9 cellular contexts compared by ENCODE assay signal in genomic region chr1:20472860-20473711, GRCh38. TPM values are rescaled to one million over a fixed set of nuclear protein-coding genes. Genes with fewer than 3 reads are reported as not detected.
DNase-seq lines count a peak whose midpoint lies in the region; ATAC-seq, FAIRE-seq and TF ChIP-seq lines count a peak whose summit lies in the region.
"Had no signal": no experiment of that assay in that cellular context is flagged by ENCODE, and none has a peak within 500 bp of the region (broad histone marks: within the 10 kb centered on the region; RNA-seq: fewer than 3 reads in every experiment).

No MANE protein-coding gene starts in this region.

- ATAC-seq in Right ventricle myocardium superior (ENCODE audit: poor library complexity) (peak; percentile 75), HepG2 (no peak), GM21423 (IDR thresholded peaks at IDR 0.05; ENCODE audit: unreplicated experiment) (no peak)

- H3K36me3 ChIP-seq in HepG2 (replicated peaks in 1 of 2; ENCODE audit: control insufficient read depth in 1 of 2, insufficient read depth in 2 of 2, low read length in 2 of 2), result no peaks in the 10 kb centered on the region
- H3K36me3 ChIP-seq in transverse colon, result no peaks in the 10 kb centered on the region

- H3K4me2 ChIP-seq in HepG2 (ENCODE audit: low read depth, low read length), result 0 out of 2 replicates have a peak overlapping the region, but pooled peaks have one; percentile 7

- peaks cover 2 to 4% of the 10 kb centered on the region in 2 experiments; a peak in 2 of 5 replicates for H3K27me3 ChIP-seq in HepG2 (ENCODE audit: control insufficient read depth in 1 of 2, insufficient read depth in 2 of 2, low read length in 2 of 2)
- peaks cover 7% of the 10 kb centered on the region for H3K27me3 ChIP-seq in transverse colon

- peaks cover 8% of the 10 kb centered on the region for H3K79me2 ChIP-seq in HepG2 (ENCODE audit: insufficient read depth, low read length)

- 79% methylated on average over 16 of the region's 28 CpGs for WGBS in HepG2 (ENCODE audit: low lambda C conversion rate)
- 57 to 100% methylated on average over 2 to 25 of the region's 28 CpGs for WGBS in transverse colon (ENCODE audit: low coverage in 1 of 2), 2 donors

- in situ Hi-C loops in HepG2 (cut with HindIII; ENCODE audit: extremely low pct_ligation_motif_present, low pct_unique_long_range_greater_than_20kb) (no loop called here), transverse colon (cut with MboI; ENCODE audit: low pct_ligation_motif_present in 1 of 4, low pct_unique_long_range_greater_than_20kb in 1 of 4, low sequenced_read_pairs in 3 of 4) (no loop called here)

- DNase-seq in Right ventricle myocardium superior, result peak; percentile 83
- no peak for DNase-seq in cardiac septum (ENCODE audit: low spot score)
- DNase-seq in dermis blood vessel endothelial cell, result peak; percentile 64
- no peak for DNase-seq in HepG2 (ENCODE audit: low spot score)
- peak; percentile 56 for DNase-seq in transverse colon
- DNase-seq in OCI-M1 (lab: John Stamatoyannopoulos, UW), result no peak
- DNase-seq in NK-92 treated with Interleukin-12 subunit alpha and Interleukin-12 subunit beta, amount 100 ng/mL, for 24 hours (lab: John Stamatoyannopoulos, UW), result no peak
- DNase-seq: CD4-positive, alpha-beta memory T cell had no signal

- TF ChIP-seq CTCF in HepG2 (CRISPR knock-in tag; IDR thresholded peaks at IDR 0.05) (no peak), transverse colon (IDR thresholded peaks at IDR 0.05) (no peak)

- intact Hi-C loops in Right ventricle myocardium superior (cut with DNase I) (no loop called here), cardiac septum (cut with DNase I) (no loop called here), HepG2 (cut with micrococcal nuclease; ENCODE audit: unreplicated experiment) (no loop called here), transverse colon (cut with DNase I; ENCODE audit: low total_unique reads) (no loop called here)

- no peak overlapping the region for H3K9ac ChIP-seq in HepG2 (ENCODE audit: insufficient read depth, low read depth, low read length)

- no TSS peak for BruUV-seq in HepG2 (replicated peaks; lab: Mats Ljungman, UMichigan)

- H3K4me1 ChIP-seq in HepG2 (ENCODE audit: insufficient read depth, low read length), result peaks cover 63% of the 10 kb centered on the region
- peaks cover 18 to 56% (median 48%) of the 10 kb centered on the region in 4 donors for H3K4me1 ChIP-seq in transverse colon

- H3K27ac ChIP-seq in HepG2 (ENCODE audit: extremely low read length, insufficient read depth, low read length) (no peak overlapping the region), transverse colon (peak overlapping the region in 3 of 4 donors; percentile 79 to 92 (median 90))

- TF ChIP-seq POLR2A in HepG2 (IDR thresholded peaks at IDR 0.05; ENCODE audit: insufficient read depth in 1 of 2, low read depth in 2 of 2, low read length in 2 of 2) (no peak), transverse colon (IDR thresholded peaks at IDR 0.05) (no peak)

- H2AFZ ChIP-seq in HepG2 (ENCODE audit: low read length), result no peak overlapping the region

- POLR2A ChIA-PET in HepG2 (lab: Yijun Ruan, JAX), result interaction anchor here (1.2 to 2.3 kb wide), 3 partner anchors 8 to 13 kb away, joined by 9 to 11 read pairs (median 11); partner anchors contain the start of gene CAMK2N1

- CTCF ChIA-PET in HepG2 (lab: Yijun Ruan, JAX; ENCODE audit: low intra/inter-chr PET ratio, low total read pairs), result no interaction called here

- H3K9me3 ChIP-seq in HepG2 (ENCODE audit: low read length) (no peaks in the 10 kb centered on the region), transverse colon (no peaks in the 10 kb centered on the region)

- no peak for TF ChIP-seq RAD21 in HepG2 (CRISPR knock-in tag; IDR thresholded peaks at IDR 0.05)

- H4K20me1 ChIP-seq in HepG2 (ENCODE audit: insufficient read depth, low read length), result no peaks in the 10 kb centered on the region

- no peak for FAIRE-seq in HepG2 (lab: Jason Lieb, UNC)

- TF ChIP-seq EP300 in HepG2 (IDR thresholded peaks at IDR 0.05; ENCODE audit: low read depth in 2 of 2, low read length in 2 of 2) (no peak), HepG2 (CRISPR knock-in tag; IDR thresholded peaks at IDR 0.05; ENCODE audit: borderline replicate concordance) (no peak), transverse colon (IDR thresholded peaks at IDR 0.05; ENCODE audit: low read depth) (no peak)

- H3K4me3 ChIP-seq in HepG2 (replicated peaks in 1 of 3; ENCODE audit: insufficient read depth in 1 of 3, low read depth in 2 of 3, low read length in 3 of 3) (no peak overlapping the region), transverse colon (no peak overlapping the region)

TF ChIP-seq in HepG2, 621 proteins besides CTCF, POLR2A, EP300 and RAD21 (continues in another document):
- TF ChIP-seq AGO1 (IDR thresholded peaks at IDR 0.05; ENCODE audit: low read depth, low read length, poor library complexity, severe bottlenecking), result no peak

RNA-seq across cellular contexts. Expression of gene CAMK2N1, which starts 12.9 kb away (rescaled TPM):
- 10.0 TPM for total RNA-seq in Right ventricle myocardium superior
- total RNA-seq in cardiac septum, result 11.7 TPM
- 3.7 and 7.8 TPM in 2 replicates for total RNA-seq in dermis blood vessel endothelial cell
- total RNA-seq in HepG2 (2016; rRNA removed; fragmentation: Illumina TruSeq; extraction: Trizol), result 38.6 and 44.3 TPM in 2 replicates
- 53.6 and 65.2 TPM in 2 replicates for total RNA-seq in HepG2 (2016; cell fraction: cytosol; rRNA removed; fragmentation: Illumina TruSeq; extraction: Trizol; ENCODE audit: low read depth)
- 39.6 and 42.8 TPM in 2 replicates for total RNA-seq in HepG2 (2016; cell fraction: insoluble cytoplasmic fraction; rRNA removed; fragmentation: Illumina TruSeq; extraction: Trizol)
- 110 and 117 TPM in 2 replicates for total RNA-seq in HepG2 (2016; cell fraction: membrane; rRNA removed; fragmentation: Illumina TruSeq; extraction: Trizol)
- total RNA-seq in HepG2 (2016; cell fraction: nucleus; rRNA removed; fragmentation: Illumina TruSeq; extraction: Trizol), result 21.4 and 29.3 TPM in 2 replicates
- 32.7 and 38.0 TPM in 2 replicates for polyA plus RNA-seq in HepG2 (2011; rRNA removed)
- polyA plus RNA-seq in HepG2 (2011; cell fraction: cytosol; rRNA removed), result 27.0 and 40.8 TPM in 2 replicates
- 23.2 and 28.1 TPM in 2 replicates for polyA plus RNA-seq in HepG2 (2011; cell fraction: nucleus; rRNA removed)
- 108 and 112 TPM in 2 replicates for polyA plus RNA-seq in HepG2 (2012)
- polyA plus RNA-seq in HepG2 (2016; cell fraction: cytosol; fragmentation: Illumina TruSeq; extraction: Trizol; ENCODE audit: low read depth), result 238 and 250 TPM in 2 replicates
- 120 and 152 TPM in 2 replicates for polyA plus RNA-seq in HepG2 (2016; cell fraction: insoluble cytoplasmic fraction; fragmentation: Illumina TruSeq; extraction: Trizol; ENCODE audit: low read depth)
- polyA plus RNA-seq in HepG2 (2016; cell fraction: membrane; fragmentation: Illumina TruSeq; extraction: Trizol; ENCODE audit: low read depth), result 340 and 368 TPM in 2 replicates
- polyA plus RNA-seq in HepG2 (2016; cell fraction: nucleus; fragmentation: Illumina TruSeq; extraction: Trizol; ENCODE audit: insufficient read depth, low read depth), result 110 and 112 TPM in 2 replicates
- polyA minus RNA-seq in HepG2 (2011; rRNA and poly(A)+ RNA removed; ENCODE audit: low replicate concordance), result 0.12 and 20.9 TPM in 2 replicates
- 34.7 and 39.2 TPM in 2 replicates for polyA minus RNA-seq in HepG2 (2011; cell fraction: cytosol; rRNA and poly(A)+ RNA removed)
- 19.4 and 21.5 TPM in 2 replicates for polyA minus RNA-seq in HepG2 (2011; cell fraction: nucleus; rRNA and poly(A)+ RNA removed)
- 100 to 1,000 TPM in 1 of 4 donors, 10 to 100 TPM in 3; 74.3 to 126 (median 85.9) TPM for total RNA-seq in transverse colon

RNA-seq across cellular contexts. Expression of gene MUL1, which starts 34.9 kb away (rescaled TPM):
- total RNA-seq in Right ventricle myocardium superior (42.1 TPM), cardiac septum (35.1 TPM), dermis blood vessel endothelial cell (41.0 and 53.6 TPM in 2 replicates), HepG2 (2016; rRNA removed; fragmentation: Illumina TruSeq; extraction: Trizol) (13.5 and 26.5 TPM in 2 replicates), transverse colon (10 to 100 TPM; 21.9 to 53.9 (median 43.9) TPM)
- total RNA-seq in HepG2 (2016; cell fraction: cytosol; rRNA removed; fragmentation: Illumina TruSeq; extraction: Trizol; ENCODE audit: low read depth), result 3.2 TPM in 2 replicates
- 14.3 and 26.3 TPM in 2 replicates for total RNA-seq in HepG2 (2016; cell fraction: insoluble cytoplasmic fraction; rRNA removed; fragmentation: Illumina TruSeq; extraction: Trizol)
- 8.5 and 8.6 TPM in 2 replicates for total RNA-seq in HepG2 (2016; cell fraction: membrane; rRNA removed; fragmentation: Illumina TruSeq; extraction: Trizol)
- 23.1 and 27.3 TPM in 2 replicates for total RNA-seq in HepG2 (2016; cell fraction: nucleus; rRNA removed; fragmentation: Illumina TruSeq; extraction: Trizol)
- polyA plus RNA-seq in HepG2 (2011; rRNA removed), result 21.5 and 27.5 TPM in 2 replicates
- polyA plus RNA-seq in HepG2 (2011; cell fraction: cytosol; rRNA removed), result 23.9 and 24.3 TPM in 2 replicates
- polyA plus RNA-seq in HepG2 (2011; cell fraction: nucleus; rRNA removed), result 10.0 and 11.8 TPM in 2 replicates
- 14.9 and 20.0 TPM in 2 replicates for polyA plus RNA-seq in HepG2 (2012)
- 2.4 and 2.6 TPM in 2 replicates for polyA plus RNA-seq in HepG2 (2016; cell fraction: cytosol; fragmentation: Illumina TruSeq; extraction: Trizol; ENCODE audit: low read depth)
- polyA plus RNA-seq in HepG2 (2016; cell fraction: insoluble cytoplasmic fraction; fragmentation: Illumina TruSeq; extraction: Trizol; ENCODE audit: low read depth), result 11.3 and 11.9 TPM in 2 replicates
- 4.4 and 5.3 TPM in 2 replicates for polyA plus RNA-seq in HepG2 (2016; cell fraction: membrane; fragmentation: Illumina TruSeq; extraction: Trizol; ENCODE audit: low read depth)
- 30.1 and 33.2 TPM in 2 replicates for polyA plus RNA-seq in HepG2 (2016; cell fraction: nucleus; fragmentation: Illumina TruSeq; extraction: Trizol; ENCODE audit: insufficient read depth, low read depth)
- polyA minus RNA-seq in HepG2 (2011; rRNA and poly(A)+ RNA removed; ENCODE audit: low replicate concordance), result 40.2 and 48.7 TPM in 2 replicates
- 14.6 and 15.2 TPM in 2 replicates for polyA minus RNA-seq in HepG2 (2011; cell fraction: cytosol; rRNA and poly(A)+ RNA removed)
- 14.5 TPM in 2 replicates for polyA minus RNA-seq in HepG2 (2011; cell fraction: nucleus; rRNA and poly(A)+ RNA removed)

Comparison
In these comparisons a context has a peak if more than half of its experiments do, and no peak if none do; other contexts are left out.
1. DNase-seq: peak in Right ventricle myocardium superior (single experiment), dermis blood vessel endothelial cell (single experiment) and transverse colon (single experiment); none in cardiac septum (single experiment), HepG2 (single experiment), OCI-M1 (single experiment) and NK-92 treated with Interleukin-12 subunit alpha and Interleukin-12 subunit beta, amount 100 ng/mL, for 24 hours (single experiment).